Comparison of ENCODE assay signal across 34 cellular contexts in the genomic region with DNA sequence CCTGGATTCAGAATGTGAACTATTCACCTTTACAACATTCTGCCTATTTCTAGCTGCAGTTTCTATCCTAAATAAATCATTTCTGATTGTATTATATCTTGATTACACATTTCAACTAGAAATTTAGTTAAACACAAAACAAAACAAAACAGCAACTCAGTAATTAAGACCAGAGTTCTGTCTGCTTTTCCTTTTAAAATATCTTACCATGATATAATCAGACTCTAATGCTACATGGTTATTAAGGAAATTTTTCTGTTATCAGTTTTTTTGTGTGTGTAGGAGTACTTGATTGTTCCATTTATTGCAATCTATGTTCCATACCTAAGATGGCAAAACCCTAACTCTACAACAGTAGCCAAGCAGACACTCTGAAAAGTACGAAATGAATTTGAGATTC.
"Had no signal": no experiment of that assay in that cellular context is flagged by ENCODE, and none has a peak within 500 bp of the region (broad histone marks: within the 10 kb centered on the region; RNA-seq: fewer than 3 reads in every experiment).

No MANE protein-coding gene starts in this region.

- H3K9me3 ChIP-seq: MG63 had no signal

- DNase-seq: Karpas-422, Kasumi-1, MG63, MM.1S, MV-4-11, NCI-H1048, NCI-H1092, NCI-H1092 treated with DMSO at 0.1 percent for 48 hours, NCI-H1105, NCI-H1105 treated with DMSO at 0.1 percent for 48 hours, NCI-H1417, NCI-H1417 treated with DMSO at 0.1 percent for 48 hours, NCI-H1436, NCI-H1436 treated with DMSO at 0.1 percent for 48 hours, NCI-H146, NCI-H1694, NCI-H1694 treated with DMSO at 0.1 percent for 48 hours, NCI-H187, NCI-H187 treated with DMSO at 0.1 percent for 48 hours, NCI-H1930, NCI-H2029, NCI-H2029 treated with DMSO at 0.1 percent for 48 hours, NCI-H2081, NCI-H2081 treated with DMSO at 0.1 percent for 48 hours, NCI-H2107, NCI-H2171, NCI-H2171 treated with DMSO at 0.1 percent for 48 hours, NCI-H2227 treated with DMSO at 0.1 percent for 48 hours, NCI-H226, NCI-H345, NCI-H446, NCI-H446 treated with DMSO at 0.1 percent for 48 hours, NCI-H510A, NCI-H510A treated with DMSO at 0.1 percent for 48 hours had no signal

- H3K36me3 ChIP-seq: MG63 had no signal

- H3K27me3 ChIP-seq: MG63 had no signal

- H3K4me3 ChIP-seq: MG63 had no signal
